ENCODE assay signal across 8 cellular contexts in genomic region chr1:100719490-100719889, GRCh38.
A peak's percentile ranks its signal among the peaks of the same experiment; 100 is the strongest.
DNase-seq lines count a peak whose midpoint lies in the region; ATAC-seq and TF ChIP-seq lines count a peak whose summit lies in the region.

Gene VCAM1 (plus strand): TSS chr1:100719742. CDS start chr1:100719861, 119 bp downstream.

- peak; percentile 60 for DNase-seq in iris pigment epithelial cell (ENCODE audit: low read depth)
- no peak for DNase-seq in hepatic stellate cell (ENCODE audit: low spot score)
- DNase-seq in UCSD-AML1 (lab: John Stamatoyannopoulos, UW; ENCODE audit: unreplicated experiment), result no peak
- no peak for DNase-seq in NCI-H2081 (lab: John Stamatoyannopoulos, UW)
- no peak for DNase-seq in NCI-H187 (lab: John Stamatoyannopoulos, UW)

- H3K9ac ChIP-seq in subcutaneous abdominal adipose tissue (ENCODE audit: low read length in 5 of 5), result peak within 1 kb of the TSS in 3 of 5 donors; percentile 18 to 53 (median 35)

- H3K36me3 ChIP-seq in subcutaneous abdominal adipose tissue (ENCODE audit: control insufficient read depth in 5 of 5, insufficient read depth in 5 of 5, low read length in 5 of 5), result no peaks in the 10 kb centered on the region

- H3K27me3 ChIP-seq in subcutaneous abdominal adipose tissue (ENCODE audit: control insufficient read depth in 5 of 5, insufficient read depth in 4 of 5, low read length in 5 of 5), result no peaks in the 10 kb centered on the region

- no peak for TF ChIP-seq CTCF in WI38 (IDR thresholded peaks at IDR 0.05; ENCODE audit: low read depth, low read length)

- no peaks in the 10 kb centered on the region for H3K9me3 ChIP-seq in subcutaneous abdominal adipose tissue (ENCODE audit: control insufficient read depth in 5 of 5, low read length in 5 of 5)

- peaks cover 0 to 23% (median 21%) of the 10 kb centered on the region in 5 donors for H3K4me1 ChIP-seq in subcutaneous abdominal adipose tissue (ENCODE audit: control insufficient read depth in 5 of 5, insufficient read depth in 5 of 5, low read length in 5 of 5)

- H3K4me3 ChIP-seq in WI38 (ENCODE audit: low read depth, low read length) (peak within 1 kb of the TSS; percentile 46), subcutaneous abdominal adipose tissue (ENCODE audit: low read depth in 1 of 5, low read length in 5 of 5) (peak within 1 kb of the TSS; percentile 28 to 59 (median 54))

- peak within 1 kb of the TSS; percentile 27 for H3K27ac ChIP-seq in subcutaneous abdominal adipose tissue (ENCODE audit: low read depth, low read length)

- ATAC-seq in GM19463 (IDR thresholded peaks at IDR 0.05; ENCODE audit: unreplicated experiment), result peak; percentile 75
